ENCODE assay signal across 2 cellular contexts in genomic region chr6:41321183-41321582, GRCh38.
TF ChIP-seq lines count a peak whose summit lies in the region.

No MANE protein-coding gene starts in this region.

TF ChIP-seq in A549, 52 proteins besides CTCF, POLR2A, EP300 and RAD21:
- TF ChIP-seq JUN (IDR thresholded peaks at IDR 0.05) (no peak), USF2 (IDR thresholded peaks at IDR 0.05) (no peak), SREBF2 (IDR thresholded peaks at IDR 0.05) (no peak), FOSB (CRISPR knock-in tag; IDR thresholded peaks at IDR 0.05) (no peak), FOSL2 (IDR thresholded peaks at IDR 0.05) (no peak), FOSL2 (CRISPR knock-in tag; IDR thresholded peaks at IDR 0.05) (no peak), POLR2AphosphoS2 (conservative IDR thresholded peaks at IDR 0.05; ENCODE audit: low read length) (no peak), NR3C1 (IDR thresholded peaks at IDR 0.05) (no peak), PBX3 (IDR thresholded peaks at IDR 0.05) (no peak), ZC3H11A (IDR thresholded peaks at IDR 0.05) (no peak), SMC3 (IDR thresholded peaks at IDR 0.05) (no peak), CBX8 (IDR thresholded peaks at IDR 0.05) (no peak), MYC (IDR thresholded peaks at IDR 0.05; ENCODE audit: borderline replicate concordance, low read length) (no peak), NFE2L2 (conservative IDR thresholded peaks at IDR 0.05; ENCODE audit: low read length) (no peak), ZSCAN20 (CRISPR knock-in tag; IDR thresholded peaks at IDR 0.05) (no peak), RNF2 (IDR thresholded peaks at IDR 0.05; ENCODE audit: borderline replicate concordance, low read depth) (no peak), JUNB (IDR thresholded peaks at IDR 0.05) (no peak), HEYL (CRISPR knock-in tag; IDR thresholded peaks at IDR 0.05) (no peak)
TF ChIP-seq in A549: peak in this region for 0.

TF ChIP-seq in endothelial cell of umbilical vein, 7 proteins besides CTCF, POLR2A, EP300 and RAD21:
- TF ChIP-seq POLR2AphosphoS5 (IDR thresholded peaks at IDR 0.05; ENCODE audit: insufficient read depth, low read depth, low read length) (no peak), MAX (IDR thresholded peaks at IDR 0.05; ENCODE audit: insufficient read depth, insufficient read length) (no peak), EZH2 (IDR thresholded peaks at IDR 0.05; ENCODE audit: borderline replicate concordance, low read depth, low read length, severe bottlenecking) (no peak), JUN (IDR thresholded peaks at IDR 0.05; ENCODE audit: borderline replicate concordance, insufficient read depth, insufficient read length, low read depth) (no peak), MYC (IDR thresholded peaks at IDR 0.05; ENCODE audit: low read depth, low read length) (no peak), FOS (IDR thresholded peaks at IDR 0.05; ENCODE audit: borderline replicate concordance, insufficient read depth, low read length) (no peak), GATA2 (IDR thresholded peaks at IDR 0.05; ENCODE audit: insufficient read depth, insufficient read length, low read depth, low read length) (no peak)
